ENCODE assay signal across 27 cellular contexts in the genomic region with DNA sequence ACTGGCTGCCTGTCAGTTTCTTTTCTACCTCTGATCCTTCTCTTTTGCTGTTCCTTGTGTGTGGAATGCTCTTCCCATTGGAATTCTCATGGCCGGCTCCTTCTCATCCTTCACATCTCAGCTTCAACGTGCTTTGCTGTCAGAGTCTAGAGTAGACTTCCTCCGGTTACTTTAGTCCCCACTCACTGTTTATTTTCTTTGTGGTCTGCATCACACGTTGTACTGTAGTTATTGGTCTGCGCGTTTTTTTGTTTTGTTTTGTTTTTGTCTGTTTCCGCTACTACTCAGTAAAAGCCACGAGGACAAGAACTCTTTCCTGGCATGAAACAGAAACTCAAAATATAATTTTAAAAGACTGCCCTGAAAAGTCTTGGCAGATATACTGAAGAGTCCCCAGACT.
"Had no signal": no experiment of that assay in that cellular context is flagged by ENCODE, and none has a peak within 500 bp of the region (broad histone marks: within the 10 kb centered on the region; RNA-seq: fewer than 3 reads in every experiment).

No MANE protein-coding gene starts in this region.

- DNase-seq: activated B cell treated with CpG ODN at 0.5 μM for 24 hours; activated CD4-positive, alpha-beta memory T cell treated with anti-CD3 and anti-CD28 coated beads, Interleukin-2, amount 10 ng/mL, durations not matched to agents 7 days and 5 days; activated CD4-positive, alpha-beta T cell treated with anti-CD3 and anti-CD28 coated beads for 36 hours; activated CD4-positive, alpha-beta T cell treated with anti-CD3 and anti-CD28 coated beads for 48 hours; activated CD4-positive, alpha-beta T cell treated with anti-CD3 and anti-CD28 coated beads, Interleukin-2, amount 10 ng/mL, durations not matched to agents 7 days and 5 days; activated CD4-positive, alpha-beta T cell treated with anti-CD3 and anti-CD28 coated beads, Interleukin-2, amount 50 U/mL, for 48 hours; activated CD4-positive, CD25-positive, alpha-beta regulatory T cell treated with anti-CD3 and anti-CD28 coated beads, Interleukin-2, amount 50 U/mL, for 72 hours; activated CD8-positive, alpha-beta memory T cell treated with anti-CD3 and anti-CD28 coated beads for 24 hours; activated CD8-positive, alpha-beta memory T cell treated with anti-CD3 and anti-CD28 coated beads, Interleukin-2, amount 10 ng/mL, durations not matched to agents 7 days and 5 days; activated CD8-positive, alpha-beta memory T cell treated with anti-CD3 and anti-CD28 coated beads, Interleukin-2, amount 50 U/mL, for 48 hours; activated CD8-positive, alpha-beta T cell treated with anti-CD3 and anti-CD28 coated beads, Interleukin-2, amount 10 ng/mL, durations not matched to agents 7 days and 5 days; activated effector memory CD4-positive, alpha-beta T cell treated with Interleukin-2 at 50 U/mL for 16 hours; activated gamma-delta T cell; activated naive CD4-positive, alpha-beta T cell treated with anti-CD3 and anti-CD28 coated beads, Interleukin-2, amount 10 ng/mL, durations not matched to agents 7 days and 5 days; activated naive CD4-positive, alpha-beta T cell treated with Interleukin-2 at 50 U/mL for 16 hours; activated naive CD8-positive, alpha-beta T cell treated with anti-CD3 and anti-CD28 coated beads, Interleukin-2, amount 10 ng/mL, durations not matched to agents 7 days and 5 days; activated naive CD8-positive, alpha-beta T cell treated with anti-CD3 and anti-CD28 coated beads, Interleukin-2, amount 50 U/mL, for 24 hours; activated T-cell treated with anti-CD3 and anti-CD28 coated beads, Interleukin-2, amount 50 U/mL, for 24 hours; activated T-cell treated with anti-CD3 and anti-CD28 coated beads, Interleukin-2, amount 50 U/mL, for 48 hours; amygdala; anterior cingulate cortex; central memory CD4-positive, alpha-beta T cell; T-helper 17 cell; T-helper 9 cell had no signal

- ATAC-seq: activated CD4-positive, alpha-beta T cell treated with anti-CD3 and anti-CD28 coated beads for 36 hours; activated CD8-positive, alpha-beta memory T cell treated with anti-CD3 and anti-CD28 coated beads, Interleukin-2, amount 10 ng/mL, durations not matched to agents 7 days and 5 days; activated CD8-positive, alpha-beta T cell treated with anti-CD3 and anti-CD28 coated beads, Interleukin-2, amount 10 ng/mL, durations not matched to agents 7 days and 5 days; activated naive CD8-positive, alpha-beta T cell treated with anti-CD3 and anti-CD28 coated beads, Interleukin-2, amount 50 U/mL, for 24 hours; T-helper 17 cell had no signal

- H3K27ac ChIP-seq: ascending aorta, cardiac muscle cell, VCaP had no signal

- H3K36me3 ChIP-seq: ascending aorta, cardiac muscle cell had no signal

- H3K27me3 ChIP-seq: ascending aorta, cardiac muscle cell had no signal

- H3K9me3 ChIP-seq: ascending aorta had no signal

- H3K4me3 ChIP-seq: ascending aorta, cardiac muscle cell had no signal

- H3K4me1 ChIP-seq: ascending aorta had no signal
